9 cellular contexts compared by ENCODE assay signal in the genomic region with DNA sequence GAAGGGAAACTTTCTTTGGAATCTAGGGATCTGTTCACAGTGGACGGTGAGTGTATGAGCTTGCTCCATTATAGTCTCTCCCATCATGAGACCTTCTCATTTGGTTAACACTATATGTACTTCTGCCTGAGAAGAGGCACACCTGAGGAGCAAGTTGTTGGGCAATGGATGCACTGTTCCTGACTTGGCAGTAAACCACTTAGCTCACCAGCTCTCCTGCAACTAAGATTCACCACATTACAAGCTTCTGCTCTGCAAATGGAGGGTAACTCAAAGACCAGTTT. TPM values are rescaled to one million over a fixed set of nuclear protein-coding genes. Genes with fewer than 3 reads are reported as not detected.
DNase-seq lines count a peak whose midpoint lies in the region; ATAC-seq, FAIRE-seq and TF ChIP-seq lines count a peak whose summit lies in the region.
"Had no signal": no experiment of that assay in that cellular context is flagged by ENCODE, and none has a peak within 500 bp of the region (broad histone marks: within the 10 kb centered on the region; RNA-seq: fewer than 3 reads in every experiment).

No MANE protein-coding gene starts in this region.

- H3K4me1 ChIP-seq in right lobe of liver = peaks cover 0 to 34% (median 12%) of the 10 kb centered on the region in 4 donors

- no peak for DNase-seq in activated CD4-positive, alpha-beta T cell treated with anti-CD3 and anti-CD28 coated beads, Interleukin-2, amount 10 ng/mL, durations not matched to agents 24 days and 14 days
- no peak for DNase-seq in activated CD4-positive, alpha-beta T cell treated with anti-CD3 and anti-CD28 coated beads, Interleukin-2, amount 50 U/mL, for 1 hour
- DNase-seq in activated T-helper 2 cell treated with anti-CD3 and anti-CD28 coated beads, Interferon-gamma antibody, Interleukin-2, Interleukin-4, amounts not matched to agents 10 μg/mL and 5 μg/mL and 100 μg/mL, durations not matched to agents 14 hours and 24 hours and 36 hours (ENCODE audit: low spot score) = no peak
- DNase-seq in right lobe of liver (no peak), MG63 (no peak), RCC 7860 (ENCODE audit: low spot score) (no peak), islet precursor cell (no peak)
- DNase-seq: NCI-H2029 treated with DMSO at 0.1 percent for 48 hours had no signal

- no peaks in the 10 kb centered on the region for H3K9me3 Mint-ChIP-seq in activated CD4-positive, alpha-beta T cell treated with anti-CD3 and anti-CD28 coated beads, Interleukin-2, amount 10 ng/mL, durations not matched to agents 24 days and 14 days
- H3K9me3 Mint-ChIP-seq in activated T-helper 2 cell treated with anti-CD3 and anti-CD28 coated beads, Interferon-gamma antibody, Interleukin-2, Interleukin-4, amounts not matched to agents 10 μg/mL and 5 μg/mL and 100 μg/mL, durations not matched to agents 14 hours and 24 hours and 36 hours = peaks cover 6% of the 10 kb centered on the region

- peak overlapping the region; percentile 93 for H3K27ac Mint-ChIP-seq in activated CD4-positive, alpha-beta T cell treated with anti-CD3 and anti-CD28 coated beads, Interleukin-2, amount 10 ng/mL, durations not matched to agents 24 days and 14 days
- peak overlapping the region; percentile 93 for H3K27ac Mint-ChIP-seq in activated T-helper 2 cell treated with anti-CD3 and anti-CD28 coated beads, Interferon-gamma antibody, Interleukin-2, Interleukin-4, amounts not matched to agents 10 μg/mL and 5 μg/mL and 100 μg/mL, durations not matched to agents 14 hours and 24 hours and 36 hours

- no peak for TF ChIP-seq CTCF in right lobe of liver (IDR thresholded peaks at IDR 0.05)

- H3K9me3 ChIP-seq in right lobe of liver (no peaks in the 10 kb centered on the region), MG63 (no peaks in the 10 kb centered on the region)

- H3K36me3 ChIP-seq in right lobe of liver = no peaks in the 10 kb centered on the region
- H3K36me3 ChIP-seq in MG63 = no peaks in the 10 kb centered on the region

- H3K36me3 Mint-ChIP-seq in activated CD4-positive, alpha-beta T cell treated with anti-CD3 and anti-CD28 coated beads, Interleukin-2, amount 10 ng/mL, durations not matched to agents 24 days and 14 days (ENCODE audit: low read depth) = peaks cover 16% of the 10 kb centered on the region
- peaks cover 37% of the 10 kb centered on the region for H3K36me3 Mint-ChIP-seq in activated T-helper 2 cell treated with anti-CD3 and anti-CD28 coated beads, Interferon-gamma antibody, Interleukin-2, Interleukin-4, amounts not matched to agents 10 μg/mL and 5 μg/mL and 100 μg/mL, durations not matched to agents 14 hours and 24 hours and 36 hours (ENCODE audit: low read depth)

- no peak for TF ChIP-seq POLR2A in right lobe of liver (IDR thresholded peaks at IDR 0.05)

- H3K27ac ChIP-seq in right lobe of liver (peak overlapping the region in 1 of 3 donors; percentile 13), temporal lobe (ENCODE audit: low read depth, low read length) (peak overlapping the region; percentile 92)

- intact Hi-C loops in activated CD4-positive, alpha-beta T cell treated with anti-CD3 and anti-CD28 coated beads, Interleukin-2, amount 10 ng/mL, durations not matched to agents 24 days and 14 days (cut with micrococcal nuclease) = loop anchor here (2.0 kb wide), 1 partner anchor 16 kb away; no protein-coding TSS in a partner anchor
- intact Hi-C loops in activated T-helper 2 cell treated with anti-CD3 and anti-CD28 coated beads, Interferon-gamma antibody, Interleukin-2, Interleukin-4, amounts not matched to agents 10 μg/mL and 5 μg/mL and 100 μg/mL, durations not matched to agents 14 hours and 24 hours and 36 hours (cut with micrococcal nuclease) = no loop called here
- intact Hi-C loops in right lobe of liver (cut with DNase I) = no loop called here

- peaks cover 55% of the 10 kb centered on the region for H3K4me1 Mint-ChIP-seq in activated CD4-positive, alpha-beta T cell treated with anti-CD3 and anti-CD28 coated beads, Interleukin-2, amount 10 ng/mL, durations not matched to agents 24 days and 14 days
- peaks cover 41% of the 10 kb centered on the region for H3K4me1 Mint-ChIP-seq in activated T-helper 2 cell treated with anti-CD3 and anti-CD28 coated beads, Interferon-gamma antibody, Interleukin-2, Interleukin-4, amounts not matched to agents 10 μg/mL and 5 μg/mL and 100 μg/mL, durations not matched to agents 14 hours and 24 hours and 36 hours (ENCODE audit: low read depth)

- peak; percentile 9 to 32 (median 16) for ATAC-seq in right lobe of liver

- H3K4me3 ChIP-seq in right lobe of liver (no peak overlapping the region), MG63 (no peak overlapping the region)

- H3K4me3 Mint-ChIP-seq in activated CD4-positive, alpha-beta T cell treated with anti-CD3 and anti-CD28 coated beads, Interleukin-2, amount 10 ng/mL, durations not matched to agents 24 days and 14 days = peak overlapping the region; percentile 82
- H3K4me3 Mint-ChIP-seq in activated T-helper 2 cell treated with anti-CD3 and anti-CD28 coated beads, Interferon-gamma antibody, Interleukin-2, Interleukin-4, amounts not matched to agents 10 μg/mL and 5 μg/mL and 100 μg/mL, durations not matched to agents 14 hours and 24 hours and 36 hours (ENCODE audit: low read depth) = no peak overlapping the region

- FAIRE-seq in RCC 7860 (lab: Jason Lieb, UNC) = no peak

- H3K27me3 Mint-ChIP-seq in activated CD4-positive, alpha-beta T cell treated with anti-CD3 and anti-CD28 coated beads, Interleukin-2, amount 10 ng/mL, durations not matched to agents 24 days and 14 days = no peaks in the 10 kb centered on the region
- no peaks in the 10 kb centered on the region for H3K27me3 Mint-ChIP-seq in activated T-helper 2 cell treated with anti-CD3 and anti-CD28 coated beads, Interferon-gamma antibody, Interleukin-2, Interleukin-4, amounts not matched to agents 10 μg/mL and 5 μg/mL and 100 μg/mL, durations not matched to agents 14 hours and 24 hours and 36 hours (ENCODE audit: low read depth)

- H3K27me3 ChIP-seq in right lobe of liver (no peaks in the 10 kb centered on the region), MG63 (no peaks in the 10 kb centered on the region)

- 100% methylated on average over 1 of the region's 1 CpG for WGBS in right lobe of liver (ENCODE audit: insufficient coverage, low coverage, low lambda C conversion rate, missing lambda C conversion rate)

RNA-seq across cellular contexts. Expression of a gene that starts 10.2 kb away (rescaled TPM):
- 203 and 204 TPM in 2 replicates for total RNA-seq in activated CD4-positive, alpha-beta T cell treated with anti-CD3 and anti-CD28 coated beads, Interleukin-2, amount 10 ng/mL, durations not matched to agents 24 days and 14 days
- 210 and 212 TPM in 2 replicates for total RNA-seq in activated T-helper 2 cell treated with anti-CD3 and anti-CD28 coated beads, Interferon-gamma antibody, Interleukin-2, Interleukin-4, amounts not matched to agents 10 μg/mL and 5 μg/mL and 100 μg/mL, durations not matched to agents 14 hours and 24 hours and 36 hours
- total RNA-seq in right lobe of liver (100 to 1,000 TPM in 3 of 6 experiments, 10 to 100 TPM in 3; 78.4 to 141 (median 100) TPM), temporal lobe (386 TPM)
- 51.9 and 68.1 TPM in 2 replicates for total RNA-seq in MG63 (2014; rRNA removed; shearing (Covaris generic); ENCODE audit: low replicate concordance)
